In genomic region chr20:43835944-43836540, GRCh38 we compare ENCODE assay signal across 20 cellular contexts.
DNase-seq lines count a peak whose midpoint lies in the region; ATAC-seq and TF ChIP-seq lines count a peak whose summit lies in the region.
"Had no signal": no experiment of that assay in that cellular context is flagged by ENCODE, and none has a peak within 500 bp of the region (broad histone marks: within the 10 kb centered on the region; RNA-seq: fewer than 3 reads in every experiment).

No MANE protein-coding gene starts in this region.

- no peak overlapping the region for H3K4me3 ChIP-seq in RWPE2 (ENCODE audit: severe bottlenecking)
- H3K4me3 ChIP-seq: GM23248 had no signal

- DNase-seq in RWPE2 (ENCODE audit: low spot score) (peak; percentile 44), mesenteric fat pad (ENCODE audit: low spot score) (peak; percentile 62), medulla oblongata (ENCODE audit: extremely low spot score) (no peak), NCI-H510A treated with DMSO at 0.1 percent for 48 hours (lab: John Stamatoyannopoulos, UW) (no peak)
- DNase-seq in activated naive CD8-positive, alpha-beta T cell treated with anti-CD3 and anti-CD28 coated beads for 36 hours: no peak
- DNase-seq: ACHN; BE2C; C1 segment of cervical spinal cord; CD4-positive, CD25-positive, alpha-beta regulatory T cell; CD8-positive, alpha-beta memory T cell; COR-L47; DMS 273 treated with DMSO at 0.1 percent for 48 hours; DMS53; DND-41; EL; GM23248; HCEC 1CT; IMR-90 had no signal

- ATAC-seq in RWPE2 (ENCODE audit: low read depth): no peak
- ATAC-seq in SK-N-SH treated with all-trans-retinoic acid at 6 μM for 48 hours: peak; percentile 68; the same call in 2 of the 3 replicates

- peaks cover 26% of the 10 kb centered on the region for H3K27me3 Mint-ChIP-seq in activated naive CD8-positive, alpha-beta T cell treated with anti-CD3 and anti-CD28 coated beads for 36 hours

- H3K9me3 ChIP-seq in RWPE2 (ENCODE audit: severe bottlenecking): no peaks in the 10 kb centered on the region
- H3K9me3 ChIP-seq: BE2C had no signal

- no peaks in the 10 kb centered on the region for H3K27me3 ChIP-seq in RWPE2 (ENCODE audit: insufficient read depth, poor library complexity, severe bottlenecking)
- H3K27me3 ChIP-seq: BE2C had no signal

- H3K4me1 ChIP-seq in RWPE2 (ENCODE audit: insufficient read depth, poor library complexity, severe bottlenecking): no peaks in the 10 kb centered on the region
- H3K4me1 ChIP-seq: BE2C had no signal

- H3K36me3 ChIP-seq in RWPE2 (ENCODE audit: low read depth): no peaks in the 10 kb centered on the region
- H3K36me3 ChIP-seq: BE2C had no signal

- H3K27ac Mint-ChIP-seq in activated naive CD8-positive, alpha-beta T cell treated with anti-CD3 and anti-CD28 coated beads for 36 hours: no peak overlapping the region
- H3K27ac Mint-ChIP-seq: CD4-positive, CD25-positive, alpha-beta regulatory T cell; CD8-positive, alpha-beta memory T cell had no signal

- H3K4me3 Mint-ChIP-seq in activated naive CD8-positive, alpha-beta T cell treated with anti-CD3 and anti-CD28 coated beads for 36 hours: no peak overlapping the region
- H3K4me3 Mint-ChIP-seq: CD4-positive, CD25-positive, alpha-beta regulatory T cell; CD8-positive, alpha-beta memory T cell had no signal

- peaks cover 33% of the 10 kb centered on the region for H3K4me1 Mint-ChIP-seq in activated naive CD8-positive, alpha-beta T cell treated with anti-CD3 and anti-CD28 coated beads for 36 hours

- TF ChIP-seq CTCF in RWPE2 (IDR thresholded peaks at IDR 0.05; ENCODE audit: poor library complexity, severe bottlenecking): no peak

- H3K36me3 Mint-ChIP-seq in activated naive CD8-positive, alpha-beta T cell treated with anti-CD3 and anti-CD28 coated beads for 36 hours: no peaks in the 10 kb centered on the region
- H3K36me3 Mint-ChIP-seq: CD4-positive, CD25-positive, alpha-beta regulatory T cell; CD8-positive, alpha-beta memory T cell had no signal

- no peaks in the 10 kb centered on the region for H3K9me3 Mint-ChIP-seq in activated naive CD8-positive, alpha-beta T cell treated with anti-CD3 and anti-CD28 coated beads for 36 hours

- no peak overlapping the region for H3K27ac ChIP-seq in RWPE2 (ENCODE audit: poor library complexity, severe bottlenecking)
- H3K27ac ChIP-seq: GM23248, HL-60 had no signal

TF ChIP-seq in SK-N-SH treated with all-trans-retinoic acid at 6 μM for 48 hours, 23 proteins besides CTCF, POLR2A, EP300 and RAD21:
- no peak for TF ChIP-seq ZFP30 (CRISPR knock-in tag; IDR thresholded peaks at IDR 0.05)
- no peak for TF ChIP-seq BACH2 (CRISPR knock-in tag; IDR thresholded peaks at IDR 0.05; ENCODE audit: borderline replicate concordance)
- peak; percentile 53; the same call in 1 of the 2 replicates for TF ChIP-seq TCF4 (CRISPR knock-in tag; IDR thresholded peaks at IDR 0.05; ENCODE audit: borderline replicate concordance)
- TF ChIP-seq TOX (CRISPR knock-in tag; IDR thresholded peaks at IDR 0.05; ENCODE audit: borderline replicate concordance): 0 out of 2 replicates have a peak, but pooled peaks have one; percentile 22
- no peak for TF ChIP-seq ARNTL (CRISPR knock-in tag; IDR thresholded peaks at IDR 0.05; ENCODE audit: borderline replicate concordance, low read depth)
- peak; percentile 90 for TF ChIP-seq ISL1 (CRISPR knock-in tag; IDR thresholded peaks at IDR 0.05)
- no peak for TF ChIP-seq SNAI2 (CRISPR knock-in tag; IDR thresholded peaks at IDR 0.05)
- 0 out of 2 replicates have a peak, but pooled peaks have one; percentile 26 for TF ChIP-seq CREB5 (CRISPR knock-in tag; IDR thresholded peaks at IDR 0.05; ENCODE audit: low read depth)
- TF ChIP-seq TSHZ2 (CRISPR knock-in tag; IDR thresholded peaks at IDR 0.05): no peak

Comparison
In these comparisons a context has a peak if more than half of its experiments do, and no peak if none do; other contexts are left out.
1. DNase-seq: peak in RWPE2 (single experiment) and mesenteric fat pad (single experiment); none in activated naive CD8-positive, alpha-beta T cell treated with anti-CD3 and anti-CD28 coated beads for 36 hours (single experiment), medulla oblongata (single experiment) and NCI-H510A treated with DMSO at 0.1 percent for 48 hours (single experiment).